In genomic region chr15:61387675-61388074, GRCh38 we compare ENCODE assay signal across 32 cellular contexts.
"Had no signal": no experiment of that assay in that cellular context is flagged by ENCODE, and none has a peak within 500 bp of the region (broad histone marks: within the 10 kb centered on the region; RNA-seq: fewer than 3 reads in every experiment).

No MANE protein-coding gene starts in this region.

- H3K4me3 ChIP-seq: adrenal gland, ascending aorta, body of pancreas, breast epithelium, cardiac muscle cell had no signal

- H3K9me3 ChIP-seq: adrenal gland, ascending aorta, body of pancreas, breast epithelium had no signal

- H3K27ac ChIP-seq: adrenal gland, ascending aorta, body of pancreas, brain microvascular endothelial cell, breast epithelium, cardiac muscle cell had no signal

- DNase-seq: activated effector memory CD4-positive, alpha-beta T cell treated with anti-CD3 and anti-CD28 coated beads, Interleukin-2, amount 50 U/mL, for 16 hours; activated effector memory CD4-positive, alpha-beta T cell treated with Interleukin-2 at 50 U/mL for 16 hours; activated gamma-delta T cell; activated gamma-delta T cell treated with Interleukin-2 at 50 U/mL for 16 hours; activated naive CD4-positive, alpha-beta T cell; activated naive CD4-positive, alpha-beta T cell treated with anti-CD3 and anti-CD28 coated beads for 36 hours; activated naive CD4-positive, alpha-beta T cell treated with anti-CD3 and anti-CD28 coated beads, Interleukin-2, amount 10 ng/mL, durations not matched to agents 7 days and 5 days; activated naive CD4-positive, alpha-beta T cell treated with anti-CD3 and anti-CD28 coated beads, Interleukin-2, amount 50 U/mL, for 16 hours; activated naive CD4-positive, alpha-beta T cell treated with Interleukin-2 at 50 U/mL for 16 hours; activated naive CD8-positive, alpha-beta T cell treated with anti-CD3 and anti-CD28 coated beads for 36 hours; activated naive CD8-positive, alpha-beta T cell treated with anti-CD3 and anti-CD28 coated beads, Interleukin-2, amount 10 ng/mL, durations not matched to agents 7 days and 5 days; activated naive CD8-positive, alpha-beta T cell treated with anti-CD3 and anti-CD28 coated beads, Interleukin-2, amount 50 U/mL, for 24 hours; activated T-cell treated with anti-CD3 and anti-CD28 coated beads, Interleukin-2, amount 50 U/mL, for 1 hour; activated T-cell treated with anti-CD3 and anti-CD28 coated beads, Interleukin-2, amount 50 U/mL, for 24 hours; activated T-cell treated with anti-CD3 and anti-CD28 coated beads, Interleukin-2, amount 50 U/mL, for 4 hours; activated T-cell treated with anti-CD3 and anti-CD28 coated beads, Interleukin-2, amount 50 U/mL, for 48 hours; activated T-cell treated with anti-CD3 and anti-CD28 coated beads, Interleukin-2, amount 50 U/mL, for 72 hours; adrenal gland; amniotic stem cell; amygdala; anterior cingulate cortex; aorta; body of pancreas; brain microvascular endothelial cell; caudate nucleus; central memory CD4-positive, alpha-beta T cell; cerebellar nuclear complex had no signal

- ATAC-seq: activated naive CD4-positive, alpha-beta T cell treated with anti-CD3 and anti-CD28 coated beads, Interleukin-2, amount 50 U/mL, for 72 hours; activated naive CD8-positive, alpha-beta T cell treated with anti-CD3 and anti-CD28 coated beads, Interleukin-2, amount 50 U/mL, for 24 hours; activated T-cell treated with anti-CD3 and anti-CD28 coated beads, Interleukin-2, amount 50 U/mL, for 4 hours; activated T-cell treated with anti-CD3 and anti-CD28 coated beads, Interleukin-2, amount 50 U/mL, for 72 hours; activated T-helper 17 cell treated with anti-CD3 and anti-CD28 coated beads, Interleukin-2, amount 50 U/mL, for 72 hours; body of pancreas had no signal

- H3K36me3 ChIP-seq: adrenal gland, ascending aorta, brain microvascular endothelial cell, breast epithelium, cardiac muscle cell had no signal

- H3K4me1 ChIP-seq: adrenal gland, ascending aorta, body of pancreas, breast epithelium had no signal

- H3K27me3 ChIP-seq: ascending aorta, body of pancreas, brain microvascular endothelial cell, breast epithelium had no signal
